In genomic region chr10:23585666-23586065, GRCh38 we compare ENCODE assay signal across 27 cellular contexts.
"Had no signal": no experiment of that assay in that cellular context is flagged by ENCODE, and none has a peak within 500 bp of the region (broad histone marks: within the 10 kb centered on the region; RNA-seq: fewer than 3 reads in every experiment).

No MANE protein-coding gene starts in this region.

- H3K27me3 ChIP-seq: neutrophil, pancreas, right lobe of liver, sigmoid colon, stomach, thyroid gland, tibial nerve, upper lobe of left lung, vagina had no signal

- H3K4me3 ChIP-seq: pancreas, prostate gland, right lobe of liver, sigmoid colon, stomach, thoracic aorta, thyroid gland, tibial nerve, upper lobe of left lung, vagina had no signal

- H3K27ac Mint-ChIP-seq: naive thymus-derived CD8-positive, alpha-beta T cell; nephron; stimulated activated effector memory CD8-positive, alpha-beta T cell treated with anti-CD3 and anti-CD28 coated beads, Interleukin-12 subunit alpha, Interleukin-12 subunit beta, amount 100 ng/mL, for 72 hours; stimulated activated naive B cell treated with anti-CD40 and anti-IgM and Interleukin-4, amounts not matched to agents 10 μg/mL and 1 μg/mL and 100 μg/mL, for 72 hours; stimulated activated naive CD8-positive, alpha-beta T cell treated with anti-CD3 and anti-CD28 coated beads, Interleukin-15, Interleukin-2, amounts not matched to agents 100 ng/mL and 50 ng/mL, for 24 hours had no signal

- H3K36me3 Mint-ChIP-seq: naive thymus-derived CD8-positive, alpha-beta T cell; stimulated activated effector memory CD8-positive, alpha-beta T cell treated with anti-CD3 and anti-CD28 coated beads, Interleukin-12 subunit alpha, Interleukin-12 subunit beta, amount 100 ng/mL, for 72 hours; stimulated activated naive B cell treated with anti-CD40 and anti-IgM and Interleukin-4, amounts not matched to agents 10 μg/mL and 1 μg/mL and 100 μg/mL, for 72 hours had no signal

- DNase-seq: naive thymus-derived CD8-positive, alpha-beta T cell; nucleus accumbens; pancreas; right cardiac atrium; right lobe of liver; sigmoid colon; small intestine; stimulated activated CD4-positive, alpha-beta T cell treated with anti-CD3 and anti-CD28 coated beads, Interleukin-15, amount 100 ng/mL, for 24 hours; stimulated activated CD4-positive, alpha-beta T cell treated with anti-CD3 and anti-CD28 coated beads, Interleukin-2, amount 100 ng/mL, for 24 hours; stimulated activated CD4-positive, alpha-beta T cell treated with anti-CD3 and anti-CD28 coated beads, Interleukin-2, amount 100 ng/mL, for 48 hours; stimulated activated CD4-positive, alpha-beta T cell treated with anti-CD3 and anti-CD28 coated beads, Interleukin-4, amount 100 ng/mL, for 24 hours; stimulated activated naive B cell treated with anti-CD40 and anti-IgM and Interleukin-4, amounts not matched to agents 10 μg/mL and 1 μg/mL and 100 μg/mL, for 72 hours; stimulated activated naive CD4-positive, alpha-beta T cell treated with Interleukin-2 at 50 U/mL for 16 hours; stomach; thyroid gland; trophoblast cell; upper lobe of left lung had no signal

- H3K9me3 Mint-ChIP-seq: stimulated activated effector memory CD8-positive, alpha-beta T cell treated with anti-CD3 and anti-CD28 coated beads, Interleukin-12 subunit alpha, Interleukin-12 subunit beta, amount 100 ng/mL, for 72 hours; stimulated activated naive CD8-positive, alpha-beta T cell treated with anti-CD3 and anti-CD28 coated beads, Interleukin-15, Interleukin-2, amounts not matched to agents 100 ng/mL and 50 ng/mL, for 24 hours had no signal

- FAIRE-seq: pancreas, small intestine, urothelium cell line had no signal

- H3K36me3 ChIP-seq: neutrophil, pancreas, prostate gland, right lobe of liver, sigmoid colon, stomach, thoracic aorta, thyroid gland, tibial nerve, upper lobe of left lung, vagina had no signal

- H3K4me3 Mint-ChIP-seq: naive thymus-derived CD8-positive, alpha-beta T cell; nephron; neural crest cell; stimulated activated effector memory CD8-positive, alpha-beta T cell treated with anti-CD3 and anti-CD28 coated beads, Interleukin-12 subunit alpha, Interleukin-12 subunit beta, amount 100 ng/mL, for 72 hours; stimulated activated naive B cell treated with anti-CD40 and anti-IgM and Interleukin-4, amounts not matched to agents 10 μg/mL and 1 μg/mL and 100 μg/mL, for 72 hours; stimulated activated naive CD8-positive, alpha-beta T cell treated with anti-CD3 and anti-CD28 coated beads, Interleukin-15, Interleukin-2, amounts not matched to agents 100 ng/mL and 50 ng/mL, for 24 hours had no signal

- H3K27me3 Mint-ChIP-seq: naive thymus-derived CD8-positive, alpha-beta T cell; stimulated activated naive CD8-positive, alpha-beta T cell treated with anti-CD3 and anti-CD28 coated beads, Interleukin-15, Interleukin-2, amounts not matched to agents 100 ng/mL and 50 ng/mL, for 24 hours had no signal

- ATAC-seq: naive thymus-derived CD8-positive, alpha-beta T cell; pancreas; right cardiac atrium; right lobe of liver; stimulated activated effector memory CD8-positive, alpha-beta T cell treated with anti-CD3 and anti-CD28 coated beads, Interleukin-12 subunit alpha, Interleukin-12 subunit beta, amount 100 ng/mL, for 72 hours; stimulated activated naive B cell treated with anti-CD40 and anti-IgM and Interleukin-4, amounts not matched to agents 10 μg/mL and 1 μg/mL and 100 μg/mL, for 72 hours had no signal

- H3K27ac ChIP-seq: neutrophil, pancreas, prostate gland, right lobe of liver, sigmoid colon, stomach, thoracic aorta, thyroid gland, tibial nerve, upper lobe of left lung, vagina had no signal

- H3K4me1 Mint-ChIP-seq: naive thymus-derived CD8-positive, alpha-beta T cell; nephron; neural crest cell; stimulated activated effector memory CD8-positive, alpha-beta T cell treated with anti-CD3 and anti-CD28 coated beads, Interleukin-12 subunit alpha, Interleukin-12 subunit beta, amount 100 ng/mL, for 72 hours; stimulated activated naive B cell treated with anti-CD40 and anti-IgM and Interleukin-4, amounts not matched to agents 10 μg/mL and 1 μg/mL and 100 μg/mL, for 72 hours had no signal

- H3K9me3 ChIP-seq: neutrophil, pancreas, prostate gland, right lobe of liver, sigmoid colon, thoracic aorta, thyroid gland, upper lobe of left lung, vagina had no signal
